1 cellular context compared by ENCODE assay signal in the genomic region with DNA sequence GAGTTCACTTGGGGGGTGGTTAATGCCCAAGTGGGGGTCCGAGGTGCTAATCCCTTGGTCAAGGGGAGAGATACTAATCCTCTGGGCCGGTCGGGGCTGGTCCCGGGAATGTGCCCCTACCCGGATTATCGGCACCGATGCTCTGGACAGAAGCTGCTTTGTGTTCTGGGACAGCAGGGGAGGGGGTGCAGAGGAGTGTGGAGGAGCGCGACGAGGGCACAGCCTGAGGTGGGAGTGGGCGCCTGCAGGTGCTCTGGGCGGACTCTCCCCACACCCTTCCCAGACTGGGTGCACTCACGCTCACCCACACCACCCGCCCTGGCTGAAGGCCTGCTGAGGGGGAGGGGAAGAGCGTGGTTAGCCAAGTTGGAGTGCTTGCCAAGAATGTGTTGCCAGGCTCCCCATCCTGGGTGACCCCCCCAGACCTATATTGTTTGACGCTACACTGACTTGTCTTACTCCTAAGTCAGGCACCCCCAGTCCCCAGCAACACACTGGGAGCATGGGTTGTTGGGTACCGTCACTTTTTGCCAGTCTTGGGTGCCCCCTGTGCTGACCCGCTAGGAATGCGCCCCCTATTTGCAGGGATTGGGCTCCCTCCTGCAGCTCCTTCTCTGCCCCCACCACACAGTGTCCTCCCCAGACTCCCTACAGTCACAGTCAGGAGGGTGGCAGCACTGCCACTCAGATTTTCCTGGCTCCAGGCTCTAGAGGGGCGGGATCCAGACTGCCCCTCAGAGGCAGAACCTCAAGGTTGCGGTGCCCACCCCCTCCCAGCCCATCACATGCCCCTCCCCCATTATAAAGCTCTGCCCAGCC.
TF ChIP-seq lines count a peak whose summit lies in the region.

No MANE protein-coding gene starts in this region.

TF ChIP-seq in K562, 482 proteins besides CTCF, POLR2A, EP300 and RAD21 (continued from another document):
- TF ChIP-seq, protein P1, sequence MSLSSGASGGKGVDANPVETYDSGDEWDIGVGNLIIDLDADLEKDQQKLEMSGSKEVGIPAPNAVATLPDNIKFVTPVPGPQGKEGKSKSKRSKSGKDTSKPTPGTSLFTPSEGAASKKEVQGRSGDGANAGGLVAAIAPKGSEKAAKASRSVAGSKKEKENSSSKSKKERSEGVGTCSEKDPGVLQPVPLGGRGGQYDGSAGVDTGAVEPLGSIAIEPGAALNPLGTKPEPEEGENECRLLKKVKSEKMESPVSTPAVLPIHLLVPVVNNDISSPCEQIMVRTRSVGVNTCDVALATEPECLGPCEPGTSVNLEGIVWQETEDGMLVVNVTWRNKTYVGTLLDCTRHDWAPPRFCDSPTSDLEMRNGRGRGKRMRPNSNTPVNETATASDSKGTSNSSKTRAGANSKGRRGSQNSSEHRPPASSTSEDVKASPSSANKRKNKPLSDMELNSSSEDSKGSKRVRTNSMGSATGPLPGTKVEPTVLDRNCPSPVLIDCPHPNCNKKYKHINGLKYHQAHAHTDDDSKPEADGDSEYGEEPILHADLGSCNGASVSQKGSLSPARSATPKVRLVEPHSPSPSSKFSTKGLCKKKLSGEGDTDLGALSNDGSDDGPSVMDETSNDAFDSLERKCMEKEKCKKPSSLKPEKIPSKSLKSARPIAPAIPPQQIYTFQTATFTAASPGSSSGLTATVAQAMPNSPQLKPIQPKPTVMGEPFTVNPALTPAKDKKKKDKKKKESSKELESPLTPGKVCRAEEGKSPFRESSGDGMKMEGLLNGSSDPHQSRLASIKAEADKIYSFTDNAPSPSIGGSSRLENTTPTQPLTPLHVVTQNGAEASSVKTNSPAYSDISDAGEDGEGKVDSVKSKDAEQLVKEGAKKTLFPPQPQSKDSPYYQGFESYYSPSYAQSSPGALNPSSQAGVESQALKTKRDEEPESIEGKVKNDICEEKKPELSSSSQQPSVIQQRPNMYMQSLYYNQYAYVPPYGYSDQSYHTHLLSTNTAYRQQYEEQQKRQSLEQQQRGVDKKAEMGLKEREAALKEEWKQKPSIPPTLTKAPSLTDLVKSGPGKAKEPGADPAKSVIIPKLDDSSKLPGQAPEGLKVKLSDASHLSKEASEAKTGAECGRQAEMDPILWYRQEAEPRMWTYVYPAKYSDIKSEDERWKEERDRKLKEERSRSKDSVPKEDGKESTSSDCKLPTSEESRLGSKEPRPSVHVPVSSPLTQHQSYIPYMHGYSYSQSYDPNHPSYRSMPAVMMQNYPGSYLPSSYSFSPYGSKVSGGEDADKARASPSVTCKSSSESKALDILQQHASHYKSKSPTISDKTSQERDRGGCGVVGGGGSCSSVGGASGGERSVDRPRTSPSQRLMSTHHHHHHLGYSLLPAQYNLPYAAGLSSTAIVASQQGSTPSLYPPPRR (CRISPR knock-in tag; IDR thresholded peaks at IDR 0.05; ENCODE audit: borderline replicate concordance) = no peak
- no peak for TF ChIP-seq RHOXF2B (CRISPR knock-in tag; conservative IDR thresholded peaks at IDR 0.05)
- TF ChIP-seq, protein P2, sequence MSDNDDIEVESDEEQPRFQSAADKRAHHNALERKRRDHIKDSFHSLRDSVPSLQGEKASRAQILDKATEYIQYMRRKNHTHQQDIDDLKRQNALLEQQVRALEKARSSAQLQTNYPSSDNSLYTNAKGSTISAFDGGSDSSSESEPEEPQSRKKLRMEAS (CRISPR knock-in tag; IDR thresholded peaks at IDR 0.05) = no peak
TF ChIP-seq in K562: peak in this region for 34.
